ENCODE assay signal across 1 cellular context in the genomic region with DNA sequence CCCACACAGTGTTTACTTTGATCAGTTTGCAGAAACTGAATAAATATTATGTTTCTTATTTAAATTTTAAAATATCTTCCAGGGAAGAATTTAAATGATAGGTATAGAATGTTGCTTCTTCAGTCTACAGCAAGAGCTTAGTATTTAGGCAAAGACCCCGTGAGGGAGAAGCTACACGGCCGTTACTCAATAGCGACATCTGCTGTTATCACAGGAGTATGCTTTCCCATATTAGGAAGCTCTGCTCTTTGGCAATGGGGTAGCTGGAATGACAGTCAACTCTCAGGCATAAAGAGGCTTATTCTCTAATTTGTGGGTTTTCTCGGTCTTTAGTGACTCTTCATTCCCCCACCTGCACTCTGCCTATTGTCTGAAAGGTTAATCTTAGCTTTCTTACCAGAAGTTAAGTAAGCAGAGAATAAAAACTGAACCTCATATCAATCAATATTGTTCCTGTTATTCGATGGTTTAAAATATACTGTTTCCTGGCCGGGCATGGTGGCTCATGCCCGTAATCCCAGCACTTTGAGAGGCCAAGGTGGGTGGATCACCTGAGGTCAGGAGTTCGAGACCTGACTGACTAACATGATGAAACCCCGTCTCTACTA.
TF ChIP-seq lines count a peak whose summit lies in the region.

No MANE protein-coding gene starts in this region.

TF ChIP-seq in GM23338, 12 proteins besides CTCF, POLR2A, EP300 and RAD21 (continued from another document):
- no peak for TF ChIP-seq ETS1 (IDR thresholded peaks at IDR 0.05)
- no peak for TF ChIP-seq NANOG (IDR thresholded peaks at IDR 0.05; ENCODE audit: borderline replicate concordance)
- TF ChIP-seq EZH2 (IDR thresholded peaks at IDR 0.05; ENCODE audit: low read depth, unreplicated experiment), result no peak
- no peak for TF ChIP-seq STAT1 (IDR thresholded peaks at IDR 0.05; ENCODE audit: unreplicated experiment)
- no peak for TF ChIP-seq ZNF331 (CRISPR knock-in tag; IDR thresholded peaks at IDR 0.05; ENCODE audit: low read depth)
- TF ChIP-seq JUNB (IDR thresholded peaks at IDR 0.05; ENCODE audit: unreplicated experiment), result no peak
